ENCODE assay signal across 8 cellular contexts in genomic region chr9:123353984-123354591, GRCh38.
A peak's percentile ranks its signal among the peaks of the same experiment; 100 is the strongest.
DNase-seq lines count a peak whose midpoint lies in the region; ATAC-seq lines count a peak whose summit lies in the region.

No MANE protein-coding gene starts in this region.

- H3K36me3 ChIP-seq in BLaER1, result no peaks in the 10 kb centered on the region

- H4K20me1 ChIP-seq in BLaER1, result no peaks in the 10 kb centered on the region

- H3K27me3 ChIP-seq in BLaER1, result no peaks in the 10 kb centered on the region

- DNase-seq in GM19238 (ENCODE audit: insufficient read length, low spot score) (peak; percentile 86), HuH-7 (ENCODE audit: low spot score) (peak; percentile 93), T-helper 1 cell (peak in 3 of 5 donors; percentile 17 to 32 (median 29)), amygdala (lab: John Stamatoyannopoulos, UW) (peak in 45 of 56 donors; percentile 23 to 81 (median 58)), hippocampal formation (lab: John Stamatoyannopoulos, UW) (peak; percentile 24 to 64)
- peak; percentile 53 for DNase-seq in stimulated activated CD4-positive, alpha-beta T cell treated with anti-CD3 and anti-CD28 coated beads, Interleukin-12 subunit alpha, Interleukin-12 subunit beta, amount 100 ng/mL, for 4 hours

- H3K4me2 ChIP-seq in BLaER1, result peak overlapping the region; percentile 24; the same call in 1 of the 2 replicates

- no peak overlapping the region for H3K9ac ChIP-seq in BLaER1

- H3K27ac ChIP-seq in BLaER1, result no peak overlapping the region

- H3K4me1 ChIP-seq in BLaER1, result peaks cover 47% of the 10 kb centered on the region

- no peak overlapping the region for H3K4me3 ChIP-seq in BLaER1

- H3K9me3 ChIP-seq in BLaER1, result no peaks in the 10 kb centered on the region

- no peak for ATAC-seq in HG03521 (IDR thresholded peaks at IDR 0.05; ENCODE audit: unreplicated experiment)

Comparison
In these comparisons a context has a peak if more than half of its experiments do, and no peak if none do; other contexts are left out.
1. DNase-seq: peak in every context shown above with its lines; median percentile 93 in HuH-7; 86 in GM19238; 58 in amygdala; 53 in stimulated activated CD4-positive, alpha-beta T cell treated with anti-CD3 and anti-CD28 coated beads, Interleukin-12 subunit alpha, Interleukin-12 subunit beta, amount 100 ng/mL, for 4 hours; 44 in hippocampal formation; 29 in T-helper 1 cell.